Comparison of ENCODE assay signal across 8 cellular contexts in the genomic region with DNA sequence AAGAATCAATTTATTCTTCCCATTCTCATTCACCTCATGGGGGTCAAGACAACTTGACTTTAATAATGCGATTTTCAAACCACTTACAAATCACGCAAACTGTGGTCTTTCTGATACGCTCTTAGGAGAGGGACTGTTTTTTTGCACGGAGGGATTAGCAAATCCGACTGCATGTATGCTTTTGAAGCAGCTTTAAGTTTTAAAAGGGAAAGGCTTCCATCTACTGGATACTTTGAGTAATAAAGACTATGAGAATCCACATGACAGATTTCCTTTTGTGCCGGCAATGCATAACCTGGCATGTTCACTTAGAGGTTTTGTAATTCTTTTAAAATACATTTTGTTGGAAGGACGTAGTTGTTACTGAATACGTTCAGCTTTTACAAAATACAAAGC.
DNase-seq lines count a peak whose midpoint lies in the region; ATAC-seq, FAIRE-seq and TF ChIP-seq lines count a peak whose summit lies in the region.

No MANE protein-coding gene starts in this region.

- WGBS in small intestine, 3 donors: 5 to 7% (median 6%) methylated on average over 8 of the region's 8 CpGs

- H3K27me3 ChIP-seq in foreskin keratinocyte (no peaks in the 10 kb centered on the region), small intestine (ENCODE audit: control insufficient read depth in 2 of 2, insufficient read depth in 2 of 2, low read length in 2 of 2) (no peaks in the 10 kb centered on the region)

- H3K27ac ChIP-seq in RWPE1 (no peak overlapping the region), foreskin keratinocyte (no peak overlapping the region), small intestine (ENCODE audit: low read depth in 1 of 2, low read length in 1 of 2) (no peak overlapping the region)

- H3K36me3 ChIP-seq in small intestine (ENCODE audit: control insufficient read depth in 2 of 2, insufficient read depth in 2 of 2, low read length in 2 of 2): no peaks in the 10 kb centered on the region

- no peak for FAIRE-seq in small intestine (lab: Jason Lieb, UNC)

- no peak overlapping the region for H3K4me3 ChIP-seq in small intestine (ENCODE audit: low read depth in 1 of 2, low read length in 2 of 2)

- peak; percentile 17 for TF ChIP-seq CTCF in RWPE1 (conservative IDR thresholded peaks at IDR 0.05; ENCODE audit: low read depth)
- peak; percentile 47 for TF ChIP-seq CTCF in foreskin keratinocyte (conservative IDR thresholded peaks at IDR 0.05)

- no peak for ATAC-seq in foreskin keratinocyte
- no peak for ATAC-seq in HG02571 (IDR thresholded peaks at IDR 0.05; ENCODE audit: unreplicated experiment)

- no peaks in the 10 kb centered on the region for H3K9me3 ChIP-seq in small intestine (ENCODE audit: control insufficient read depth, low read depth)

- POLR2A ChIA-PET in RWPE1 (lab: Yijun Ruan, JAX; ENCODE audit: low non-redundant PET): no interaction called here

- CTCF ChIA-PET in RWPE1 (lab: Yijun Ruan, JAX): interaction anchor here (0.6 to 1.0 kb wide), 7 partner anchors 95 to 1220 kb away, joined by 3 to 4 read pairs (median 3); no protein-coding TSS in a partner anchor

- H3K4me1 ChIP-seq in foreskin keratinocyte: no peaks in the 10 kb centered on the region
- H3K4me1 ChIP-seq in small intestine (ENCODE audit: control insufficient read depth in 2 of 2, insufficient read depth in 1 of 2, low read depth in 1 of 2, low read length in 1 of 2): no peaks in the 10 kb centered on the region

- DNase-seq in DMS153 (lab: John Stamatoyannopoulos, UW) (peak; percentile 58), Kasumi-1 (lab: John Stamatoyannopoulos, UW) (peak; percentile 86 to 92), RWPE1 (ENCODE audit: low spot score) (peak; percentile 16), foreskin keratinocyte (peak; percentile 7 to 35), small intestine (peak; percentile 37), activated gamma-delta T cell (lab: John Stamatoyannopoulos, UW) (no peak)
- no peak for DNase-seq in activated CD4-positive, CD25-positive, alpha-beta regulatory T cell treated with anti-CD3 and anti-CD28 coated beads, Interleukin-2, amount 50 U/mL, for 72 hours

Comparison
In these comparisons a context has a peak if more than half of its experiments do, and no peak if none do; other contexts are left out.
1. DNase-seq: peak in DMS153 (single experiment), Kasumi-1 (2 of 2), RWPE1 (single experiment), foreskin keratinocyte (2 of 2) and small intestine (single experiment); none in activated gamma-delta T cell (single experiment) and activated CD4-positive, CD25-positive, alpha-beta regulatory T cell treated with anti-CD3 and anti-CD28 coated beads, Interleukin-2, amount 50 U/mL, for 72 hours (single experiment).